In genomic region chr6:3054229-3055157, GRCh38 we compare ENCODE assay signal across 8 cellular contexts. TPM values are rescaled to one million over a fixed set of nuclear protein-coding genes. Genes with fewer than 3 reads are reported as not detected.
A peak's percentile ranks its signal among the peaks of the same experiment; 100 is the strongest.
DNase-seq lines count a peak whose midpoint lies in the region; TF ChIP-seq lines count a peak whose summit lies in the region.
"Not testable (repeated sequence)": the region's sequence is repeated elsewhere in the genome, so short reads cannot be mapped to it uniquely, and the experiment has no call there.

No MANE protein-coding gene starts in this region.

- not testable (repeated sequence) for H3K4me1 ChIP-seq in HEK293 (ENCODE audit: control insufficient read depth, insufficient read depth, low read length); muscle layer of duodenum (ENCODE audit: control insufficient read depth in 1 of 2, insufficient read depth in 2 of 2, low read length in 2 of 2)
- H3K4me1 ChIP-seq in left ventricle myocardium inferior, result peaks cover 25% of the 10 kb centered on the region

- peaks cover 42% of the 10 kb centered on the region for H3K4me1 Mint-ChIP-seq in activated CD4-positive, alpha-beta T cell treated with anti-CD3 and anti-CD28 coated beads, Interleukin-2, amount 10 ng/mL, durations not matched to agents 7 days and 5 days

- peak overlapping the region; percentile 79 for H3K27ac Mint-ChIP-seq in activated CD4-positive, alpha-beta T cell treated with anti-CD3 and anti-CD28 coated beads, Interleukin-2, amount 10 ng/mL, durations not matched to agents 7 days and 5 days

- intact Hi-C loops in left ventricle myocardium inferior (cut with micrococcal nuclease), result loop anchor here (5.0 kb wide), 1 partner anchor 57 kb away; the partner anchor contains the start of gene NQO2

- H3K4me3 ChIP-seq in AG09309 (ENCODE audit: control insufficient read depth, low read depth, low read length) (peak overlapping the region; percentile 38), choroid plexus epithelial cell (ENCODE audit: low read depth, low read length) (peak overlapping the region; percentile 65), left ventricle myocardium inferior (peak overlapping the region; percentile 68), muscle layer of duodenum (ENCODE audit: low read depth in 1 of 2, low read length in 2 of 2) (peak overlapping the region; percentile 26 to 63)
- not testable (repeated sequence) for H3K4me3 ChIP-seq in HEK293 (ENCODE audit: low read depth, low read length)

- H3K27me3 Mint-ChIP-seq in activated CD4-positive, alpha-beta T cell treated with anti-CD3 and anti-CD28 coated beads, Interleukin-2, amount 10 ng/mL, durations not matched to agents 7 days and 5 days, result not testable (repeated sequence)

- H3K4me3 Mint-ChIP-seq in activated CD4-positive, alpha-beta T cell treated with anti-CD3 and anti-CD28 coated beads, Interleukin-2, amount 10 ng/mL, durations not matched to agents 7 days and 5 days, result peak overlapping the region; percentile 63

- not testable (repeated sequence) for H3K27ac ChIP-seq in HEK293 (ENCODE audit: extremely low read depth, low read depth, low read length); muscle layer of duodenum (ENCODE audit: low read length)
- peak overlapping the region; percentile 58 for H3K27ac ChIP-seq in left ventricle myocardium inferior (replicated peaks)

- POLR2A ChIA-PET in HEK293 (lab: Yijun Ruan, JAX), result interaction anchor here (0.7 kb wide), 1 partner anchor 53 kb away, joined by 3 read pairs; no protein-coding TSS in a partner anchor
- POLR2A ChIA-PET in activated CD4-positive, alpha-beta T cell treated with anti-CD3 and anti-CD28 coated beads, Interleukin-2, amount 10 ng/mL, durations not matched to agents 7 days and 5 days (lab: Charles Lee), result interaction anchor here (1.0 to 1.1 kb wide), 2 partner anchors 53 to 55 kb away, joined by 3 read pairs; partner anchors contain the start of gene NQO2

- DNase-seq in AG09309 (ENCODE audit: low read depth); activated CD4-positive, alpha-beta T cell treated with anti-CD3 and anti-CD28 coated beads, Interleukin-2, amount 10 ng/mL, durations not matched to agents 7 days and 5 days; choroid plexus epithelial cell (ENCODE audit: low read depth); left ventricle myocardium inferior: not testable (repeated sequence)
- DNase-seq in NCI-H345 treated with DMSO at 0.1 percent for 48 hours (lab: John Stamatoyannopoulos, UW; ENCODE audit: unreplicated experiment), result peak; percentile 40
- DNase-seq in stimulated activated CD4-positive, alpha-beta T cell treated with anti-CD3 and anti-CD28 coated beads, Interleukin-15, amount 100 ng/mL, for 24 hours, result peak; percentile 11

- not testable (repeated sequence) for H3K36me3 ChIP-seq in HEK293 (ENCODE audit: control insufficient read depth in 2 of 2, insufficient read depth in 1 of 2, low read length in 2 of 2); left ventricle myocardium inferior; muscle layer of duodenum (ENCODE audit: control insufficient read depth in 1 of 2, insufficient read depth in 2 of 2, low read length in 2 of 2)

- not testable (repeated sequence) for TF ChIP-seq CTCF in AG09309 (IDR thresholded peaks at IDR 0.05; ENCODE audit: control insufficient read depth, insufficient read depth, low read depth, low read length, missing control alignments); HEK293 (tag by site-specific recombination; IDR thresholded peaks at IDR 0.05); choroid plexus epithelial cell (conservative IDR thresholded peaks at IDR 0.05; ENCODE audit: low read depth, low read length); left ventricle myocardium inferior (IDR thresholded peaks at IDR 0.05; ENCODE audit: borderline replicate concordance)

- not testable (repeated sequence) for H3K27me3 ChIP-seq in left ventricle myocardium inferior (ENCODE audit: low read depth); muscle layer of duodenum (ENCODE audit: low read depth, low read length)

- not testable (repeated sequence) for H3K9me3 ChIP-seq in HEK293 (ENCODE audit: control insufficient read depth, insufficient read depth, low read depth, low read length); left ventricle myocardium inferior (replicated peaks); muscle layer of duodenum (ENCODE audit: control insufficient read depth in 1 of 2, low read length in 2 of 2)

- not testable (repeated sequence) for H3K9me3 Mint-ChIP-seq in activated CD4-positive, alpha-beta T cell treated with anti-CD3 and anti-CD28 coated beads, Interleukin-2, amount 10 ng/mL, durations not matched to agents 7 days and 5 days

- H3K36me3 Mint-ChIP-seq in activated CD4-positive, alpha-beta T cell treated with anti-CD3 and anti-CD28 coated beads, Interleukin-2, amount 10 ng/mL, durations not matched to agents 7 days and 5 days (ENCODE audit: low read depth), result not testable (repeated sequence)

- CTCF ChIA-PET in HEK293 (lab: Yijun Ruan, JAX), result interaction anchor here (0.7 to 3.4 kb wide), 5 partner anchors 53 to 199 kb away, joined by 3 to 15 read pairs (median 8); partner anchors contain the start of gene NQO2
- CTCF ChIA-PET in activated CD4-positive, alpha-beta T cell treated with anti-CD3 and anti-CD28 coated beads, Interleukin-2, amount 10 ng/mL, durations not matched to agents 7 days and 5 days (lab: Charles Lee), result interaction anchor here (0.6 to 2.3 kb wide), 8 partner anchors 9 to 657 kb away, joined by 3 to 12 read pairs (median 4); partner anchors contain the start of gene RIPK1

TF ChIP-seq in HEK293, 187 proteins besides CTCF, POLR2A, EP300 and RAD21:
- TF ChIP-seq PRDM1 (tag by site-specific recombination; IDR thresholded peaks at IDR 0.05), result 0 out of 2 replicates have a peak, but pooled peaks have one; percentile 48
- TF ChIP-seq KLF1 (tag by site-specific recombination; IDR thresholded peaks at IDR 0.05), result peak; percentile 28; the same call in 1 of the 2 replicates
TF ChIP-seq in HEK293: peak in this region for 2; not testable (repeated sequence) for 185.

RNA-seq across cellular contexts. Expression of gene RIPK1, which starts 13.8 kb away (rescaled TPM):
- 10 to 100 TPM; 35.8 to 38.9 TPM for total RNA-seq in activated CD4-positive, alpha-beta T cell treated with anti-CD3 and anti-CD28 coated beads, Interleukin-2, amount 10 ng/mL, durations not matched to agents 7 days and 5 days
- total RNA-seq in left ventricle myocardium inferior, result 6.2 TPM

RNA-seq across cellular contexts. Expression of gene NQO2, which starts 54.8 kb away (rescaled TPM):
- total RNA-seq in activated CD4-positive, alpha-beta T cell treated with anti-CD3 and anti-CD28 coated beads, Interleukin-2, amount 10 ng/mL, durations not matched to agents 7 days and 5 days, result 10 to 100 TPM; 37.5 to 43.2 TPM
- 51.1 TPM for total RNA-seq in left ventricle myocardium inferior
